ENCODE assay signal across 13 cellular contexts in the genomic region with DNA sequence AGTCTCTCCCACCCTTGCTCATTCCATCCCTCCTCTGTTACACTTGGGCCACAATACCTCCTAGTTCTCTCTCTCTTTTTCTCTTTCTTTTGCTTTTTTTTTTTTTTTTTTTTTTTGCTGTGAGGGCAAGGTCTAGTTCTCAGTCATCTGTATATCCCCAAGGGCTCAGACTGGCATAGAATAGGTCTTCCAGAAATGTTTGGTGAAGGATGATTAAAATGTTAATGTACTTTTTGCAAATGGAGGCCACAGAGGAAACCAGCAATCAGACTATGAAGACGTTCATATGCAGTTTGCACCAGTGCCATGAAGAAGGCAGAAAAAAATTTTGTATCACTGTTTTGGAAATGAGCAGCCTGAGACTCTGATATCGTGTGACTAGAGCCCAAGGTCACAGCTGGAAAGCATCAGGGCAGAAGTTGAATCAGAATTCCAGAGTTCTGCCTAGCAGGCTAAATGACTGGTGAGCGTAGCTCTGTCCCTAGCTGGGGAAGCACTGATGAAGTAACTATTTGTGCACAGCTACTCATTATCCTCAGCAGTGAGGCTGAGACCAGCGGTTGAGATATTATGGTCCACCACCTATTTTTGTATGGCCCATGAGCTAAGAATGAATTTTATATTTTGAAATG.
A peak's percentile ranks its signal among the peaks of the same experiment; 100 is the strongest.
DNase-seq lines count a peak whose midpoint lies in the region; ATAC-seq lines count a peak whose summit lies in the region.
"Had no signal": no experiment of that assay in that cellular context is flagged by ENCODE, and none has a peak within 500 bp of the region (broad histone marks: within the 10 kb centered on the region; RNA-seq: fewer than 3 reads in every experiment).

No MANE protein-coding gene starts in this region.

- no peak overlapping the region for H3K4me3 ChIP-seq in skeletal muscle cell (ENCODE audit: low read depth, low read length)
- H3K4me3 ChIP-seq: tibial artery had no signal

- H3K9me3 Mint-ChIP-seq in activated T-helper 2 cell treated with anti-CD3 and anti-CD28 coated beads, Interferon-gamma antibody, Interleukin-2, Interleukin-4, amounts not matched to agents 10 μg/mL and 5 μg/mL and 100 μg/mL, durations not matched to agents 14 hours and 24 hours and 36 hours, result no peaks in the 10 kb centered on the region

- peaks cover 55% of the 10 kb centered on the region for H3K4me1 Mint-ChIP-seq in activated T-helper 2 cell treated with anti-CD3 and anti-CD28 coated beads, Interferon-gamma antibody, Interleukin-2, Interleukin-4, amounts not matched to agents 10 μg/mL and 5 μg/mL and 100 μg/mL, durations not matched to agents 14 hours and 24 hours and 36 hours (ENCODE audit: low read depth)

- no peaks in the 10 kb centered on the region for H3K27me3 Mint-ChIP-seq in activated T-helper 2 cell treated with anti-CD3 and anti-CD28 coated beads, Interferon-gamma antibody, Interleukin-2, Interleukin-4, amounts not matched to agents 10 μg/mL and 5 μg/mL and 100 μg/mL, durations not matched to agents 14 hours and 24 hours and 36 hours (ENCODE audit: low read depth)

- H3K4me3 Mint-ChIP-seq in activated T-helper 2 cell treated with anti-CD3 and anti-CD28 coated beads, Interferon-gamma antibody, Interleukin-2, Interleukin-4, amounts not matched to agents 10 μg/mL and 5 μg/mL and 100 μg/mL, durations not matched to agents 14 hours and 24 hours and 36 hours (ENCODE audit: low read depth), result no peak overlapping the region

- ATAC-seq in left ventricle myocardium superior (peak; percentile 94), GM21619 (IDR thresholded peaks at IDR 0.05; ENCODE audit: unreplicated experiment) (no peak)

- peaks cover 76% of the 10 kb centered on the region for H3K36me3 Mint-ChIP-seq in activated T-helper 2 cell treated with anti-CD3 and anti-CD28 coated beads, Interferon-gamma antibody, Interleukin-2, Interleukin-4, amounts not matched to agents 10 μg/mL and 5 μg/mL and 100 μg/mL, durations not matched to agents 14 hours and 24 hours and 36 hours (ENCODE audit: low read depth)

- H3K27ac Mint-ChIP-seq in activated T-helper 2 cell treated with anti-CD3 and anti-CD28 coated beads, Interferon-gamma antibody, Interleukin-2, Interleukin-4, amounts not matched to agents 10 μg/mL and 5 μg/mL and 100 μg/mL, durations not matched to agents 14 hours and 24 hours and 36 hours, result peak overlapping the region; percentile 70

- intact Hi-C loops in activated T-helper 2 cell treated with anti-CD3 and anti-CD28 coated beads, Interferon-gamma antibody, Interleukin-2, Interleukin-4, amounts not matched to agents 10 μg/mL and 5 μg/mL and 100 μg/mL, durations not matched to agents 14 hours and 24 hours and 36 hours (cut with micrococcal nuclease), result loop anchor here (5.0 kb wide), 1 partner anchor 107 kb away; no protein-coding TSS in a partner anchor
- intact Hi-C loops in left ventricle myocardium superior (cut with micrococcal nuclease), result no loop called here

- DNase-seq in ELR (ENCODE audit: low read depth), result peak; percentile 56
- no peak for DNase-seq in activated T-helper 2 cell treated with anti-CD3 and anti-CD28 coated beads, Interferon-gamma antibody, Interleukin-2, Interleukin-4, amounts not matched to agents 10 μg/mL and 5 μg/mL and 100 μg/mL, durations not matched to agents 14 hours and 24 hours and 36 hours (ENCODE audit: low spot score)
- DNase-seq in left ventricle myocardium superior, result no peak
- DNase-seq in skeletal muscle cell (ENCODE audit: low read depth), result peak; percentile 70
- DNase-seq in CD1c-positive myeloid dendritic cell (ENCODE audit: extremely low spot score), result no peak
- no peak for DNase-seq in NCI-H2227 (lab: John Stamatoyannopoulos, UW; ENCODE audit: unreplicated experiment)
- no peak for DNase-seq in hypothalamus (lab: John Stamatoyannopoulos, UW)
- DNase-seq: activated naive CD4-positive, alpha-beta T cell treated with Interleukin-2 at 50 U/mL for 16 hours; DMS153; NCI-H1694; OCI-M1 had no signal

Comparison
In these comparisons a context has a peak if more than half of its experiments do, and no peak if none do; other contexts are left out.
1. DNase-seq: peak in ELR (single experiment) and skeletal muscle cell (single experiment); none in activated T-helper 2 cell treated with anti-CD3 and anti-CD28 coated beads, Interferon-gamma antibody, Interleukin-2, Interleukin-4, amounts not matched to agents 10 μg/mL and 5 μg/mL and 100 μg/mL, durations not matched to agents 14 hours and 24 hours and 36 hours (single experiment), left ventricle myocardium superior (single experiment), CD1c-positive myeloid dendritic cell (single experiment), NCI-H2227 (single experiment) and hypothalamus (0 of 51).